ENCODE assay signal across 1 cellular context in the genomic region with DNA sequence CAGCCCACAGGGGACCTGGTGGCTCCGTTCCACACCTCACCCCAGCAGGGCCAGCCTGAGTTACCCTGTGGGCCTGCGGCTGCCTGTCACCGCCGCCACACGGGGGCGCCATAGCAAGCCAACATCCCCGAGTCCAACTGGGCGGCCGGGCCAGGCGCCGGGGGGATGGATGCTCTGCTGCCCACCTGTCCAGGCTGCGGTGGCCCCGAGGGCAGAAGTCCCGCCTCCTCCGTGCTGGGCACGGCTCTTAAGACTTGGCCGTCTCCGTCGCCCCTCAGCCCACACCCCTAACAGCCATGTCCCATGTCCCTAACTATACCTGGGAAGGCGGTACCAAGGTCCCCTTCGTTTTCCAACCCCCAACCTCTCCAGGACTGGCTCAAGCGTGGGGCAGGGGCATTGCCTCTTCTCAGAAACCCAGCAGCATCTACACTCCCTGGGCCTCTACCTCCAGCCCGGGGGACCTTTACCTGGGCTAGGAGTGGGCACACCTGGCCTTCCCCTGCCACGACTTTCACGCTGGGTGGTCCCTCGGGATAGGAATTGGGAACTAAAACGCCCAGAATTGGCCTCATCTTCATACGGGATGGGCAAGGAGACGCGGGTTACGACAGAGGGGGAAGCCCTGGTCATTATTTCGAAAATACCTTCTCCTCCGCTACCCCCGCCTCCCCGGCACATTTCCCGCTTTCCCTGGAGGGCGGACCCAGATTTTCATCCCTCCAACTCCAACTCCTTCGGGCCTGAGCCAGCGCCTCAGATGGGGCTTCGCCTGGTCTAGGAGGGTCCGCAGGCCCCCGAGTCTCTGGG.
TF ChIP-seq lines count a peak whose summit lies in the region.

No MANE protein-coding gene starts in this region.

TF ChIP-seq in SK-N-SH treated with all-trans-retinoic acid at 6 μM for 48 hours, 23 proteins besides CTCF, POLR2A, EP300 and RAD21 (continued from another document):
- TF ChIP-seq, protein P1, sequence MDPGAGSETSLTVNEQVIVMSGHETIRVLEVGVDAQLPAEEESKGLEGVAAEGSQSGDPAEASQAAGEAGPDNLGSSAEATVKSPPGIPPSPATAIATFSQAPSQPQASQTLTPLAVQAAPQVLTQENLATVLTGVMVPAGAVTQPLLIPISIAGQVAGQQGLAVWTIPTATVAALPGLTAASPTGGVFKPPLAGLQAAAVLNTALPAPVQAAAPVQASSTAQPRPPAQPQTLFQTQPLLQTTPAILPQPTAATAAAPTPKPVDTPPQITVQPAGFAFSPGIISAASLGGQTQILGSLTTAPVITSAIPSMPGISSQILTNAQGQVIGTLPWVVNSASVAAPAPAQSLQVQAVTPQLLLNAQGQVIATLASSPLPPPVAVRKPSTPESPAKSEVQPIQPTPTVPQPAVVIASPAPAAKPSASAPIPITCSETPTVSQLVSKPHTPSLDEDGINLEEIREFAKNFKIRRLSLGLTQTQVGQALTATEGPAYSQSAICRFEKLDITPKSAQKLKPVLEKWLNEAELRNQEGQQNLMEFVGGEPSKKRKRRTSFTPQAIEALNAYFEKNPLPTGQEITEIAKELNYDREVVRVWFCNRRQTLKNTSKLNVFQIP (CRISPR knock-in tag; IDR thresholded peaks at IDR 0.05; ENCODE audit: borderline replicate concordance, low read depth): no peak
- TF ChIP-seq TCF4 (CRISPR knock-in tag; IDR thresholded peaks at IDR 0.05; ENCODE audit: borderline replicate concordance) (no peak), ZFP30 (CRISPR knock-in tag; IDR thresholded peaks at IDR 0.05) (no peak), ESRRG (CRISPR knock-in tag; IDR thresholded peaks at IDR 0.05) (no peak), RARB (CRISPR knock-in tag; IDR thresholded peaks at IDR 0.05) (no peak), CSDC2 (CRISPR knock-in tag; IDR thresholded peaks at IDR 0.05) (no peak)
